Comparison of ENCODE assay signal across 10 cellular contexts in the genomic region with DNA sequence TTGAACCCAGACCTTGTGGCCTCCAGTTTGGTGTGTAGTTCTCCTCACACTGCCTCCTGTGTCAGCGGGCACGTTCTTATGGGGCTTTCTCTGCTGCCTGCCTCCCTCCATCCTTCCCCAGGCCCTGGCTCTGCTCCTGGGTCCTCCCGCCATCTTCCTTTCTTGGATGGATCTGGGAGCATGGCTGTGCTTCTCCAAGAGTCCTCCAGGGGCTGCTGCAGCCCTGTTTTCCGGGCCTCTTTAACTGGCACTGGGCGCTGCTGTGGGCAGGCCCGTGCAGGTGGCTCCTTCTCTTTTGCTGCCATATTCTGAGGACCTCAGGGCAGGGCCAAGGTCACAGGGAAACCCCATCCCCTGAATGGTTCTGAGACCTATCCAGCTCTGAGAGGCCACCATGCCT. TPM values are rescaled to one million over a fixed set of nuclear protein-coding genes. Genes with fewer than 3 reads are reported as not detected.
A peak's percentile ranks its signal among the peaks of the same experiment; 100 is the strongest.
DNase-seq lines count a peak whose midpoint lies in the region; ATAC-seq and TF ChIP-seq lines count a peak whose summit lies in the region.
"Had no signal": no experiment of that assay in that cellular context is flagged by ENCODE, and none has a peak within 500 bp of the region (broad histone marks: within the 10 kb centered on the region; RNA-seq: fewer than 3 reads in every experiment).

No MANE protein-coding gene starts in this region.

- peak; percentile 53 for ATAC-seq in GM23338
- peak; percentile 25; the same call in 1 of the 2 replicates for ATAC-seq in PC-3
- ATAC-seq: activated CD8-positive, alpha-beta T cell treated with anti-CD3 and anti-CD28 coated beads, Interleukin-2, amount 10 ng/mL, durations not matched to agents 7 days and 5 days had no signal

- H3K27me3 Mint-ChIP-seq in GM23338 (ENCODE audit: insufficient read depth, low read depth, poor library complexity), result peaks cover 3% of the 10 kb centered on the region
- peaks cover 2 to 17% of the 10 kb centered on the region in 2 donors for H3K27me3 Mint-ChIP-seq in CD4-positive, alpha-beta memory T cell

- no peak overlapping the region for H3K27ac ChIP-seq in GM23338 (ENCODE audit: low read depth)
- H3K27ac ChIP-seq in PC-3 (ENCODE audit: low read length), result no peak overlapping the region
- H3K27ac ChIP-seq in CD4-positive, alpha-beta memory T cell (ENCODE audit: low read depth, low read length), result no peak overlapping the region
- H3K27ac ChIP-seq: spleen had no signal

- H3K4me1 ChIP-seq in BE2C (no peaks in the 10 kb centered on the region), GM23338 (ENCODE audit: insufficient read depth) (peaks cover 5% of the 10 kb centered on the region), PC-3 (ENCODE audit: insufficient read depth, low read length) (no peaks in the 10 kb centered on the region)
- no peaks in the 10 kb centered on the region for H3K4me1 ChIP-seq in CD4-positive, alpha-beta memory T cell (ENCODE audit: insufficient read depth, low read length)

- H3K9me3 Mint-ChIP-seq in GM23338, result no peaks in the 10 kb centered on the region; the same call in 2 of the 3 replicates
- H3K9me3 Mint-ChIP-seq in CD4-positive, alpha-beta memory T cell, result peaks cover 0 to 19% (median 10%) of the 10 kb centered on the region in 8 donors

- H3K79me2 ChIP-seq in GM23338 (replicated peaks; ENCODE audit: insufficient read depth) (no peaks in the 10 kb centered on the region), PC-3 (ENCODE audit: low read length) (no peaks in the 10 kb centered on the region)

- DNase-seq in BE2C (peak; percentile 11), GM23338 (ENCODE audit: low spot score) (peak; percentile 74), PC-3 (peak; percentile 31), fibroblast of mammary gland (ENCODE audit: low read depth) (no peak), HuH-7.5 (ENCODE audit: low spot score) (no peak), cerebellum (ENCODE audit: low spot score) (no peak), superior temporal gyrus (ENCODE audit: extremely low spot score) (no peak)
- no peak for DNase-seq in CD4-positive, alpha-beta memory T cell
- DNase-seq: activated CD8-positive, alpha-beta T cell treated with anti-CD3 and anti-CD28 coated beads, Interleukin-2, amount 10 ng/mL, durations not matched to agents 7 days and 5 days; spleen had no signal

- H3K9ac ChIP-seq in PC-3 (ENCODE audit: low read length), result no peak overlapping the region

- H4K20me1 ChIP-seq in GM23338 (replicated peaks; ENCODE audit: insufficient read depth), result no peaks in the 10 kb centered on the region
- no peaks in the 10 kb centered on the region for H4K20me1 ChIP-seq in PC-3 (ENCODE audit: low read length)

- POLR2A ChIA-PET in PC-3 (lab: Charles Lee; ENCODE audit: unreplicated experiment), result no interaction called here
- POLR2A ChIA-PET in CD4-positive, alpha-beta memory T cell (lab: Charles Lee; ENCODE audit: partially characterized antibody), result no interaction called here

- H3K9me3 ChIP-seq in BE2C, result no peaks in the 10 kb centered on the region
- H3K9me3 ChIP-seq in PC-3 (ENCODE audit: low read length), result no peaks in the 10 kb centered on the region
- no peaks in the 10 kb centered on the region for H3K9me3 ChIP-seq in CD4-positive, alpha-beta memory T cell (ENCODE audit: control insufficient read depth in 1 of 2, low read length in 2 of 2)

- H3K9me2 ChIP-seq in GM23338 (ENCODE audit: insufficient read depth) (no peaks in the 10 kb centered on the region), PC-3 (replicated peaks; ENCODE audit: low read length) (no peaks in the 10 kb centered on the region)

- no peak overlapping the region for H3K27ac Mint-ChIP-seq in GM23338
- H3K27ac Mint-ChIP-seq in CD4-positive, alpha-beta memory T cell, result no peak overlapping the region
- H3K27ac Mint-ChIP-seq: activated CD8-positive, alpha-beta T cell treated with anti-CD3 and anti-CD28 coated beads, Interleukin-2, amount 10 ng/mL, durations not matched to agents 7 days and 5 days had no signal

- no peak overlapping the region for H2AFZ ChIP-seq in GM23338
- no peak overlapping the region for H2AFZ ChIP-seq in PC-3 (ENCODE audit: low read length)

- no peaks in the 10 kb centered on the region for H3K36me3 ChIP-seq in BE2C
- no peaks in the 10 kb centered on the region for H3K36me3 ChIP-seq in GM23338 (ENCODE audit: insufficient read depth)
- H3K36me3 ChIP-seq in PC-3 (ENCODE audit: low read depth, low read length), result no peaks in the 10 kb centered on the region
- H3K36me3 ChIP-seq in CD4-positive, alpha-beta memory T cell (ENCODE audit: insufficient read depth, low read length), result no peaks in the 10 kb centered on the region

- H3F3A ChIP-seq in GM23338 (replicated peaks; ENCODE audit: low read depth) (no peaks in the 10 kb centered on the region), PC-3 (ENCODE audit: low read length, unreplicated experiment) (no peaks in the 10 kb centered on the region)

- H3K36me3 Mint-ChIP-seq in GM23338 (ENCODE audit: low read depth), result no peaks in the 10 kb centered on the region
- H3K36me3 Mint-ChIP-seq in CD4-positive, alpha-beta memory T cell, result peaks cover 3 to 6% of the 10 kb centered on the region in 2 donors

- no peak overlapping the region for H3K4me3 Mint-ChIP-seq in GM23338
- H3K4me3 Mint-ChIP-seq in CD4-positive, alpha-beta memory T cell, result no peak overlapping the region
- H3K4me3 Mint-ChIP-seq: activated CD8-positive, alpha-beta T cell treated with anti-CD3 and anti-CD28 coated beads, Interleukin-2, amount 10 ng/mL, durations not matched to agents 7 days and 5 days had no signal

- BruUV-seq in PC-3 (replicated peaks; lab: Mats Ljungman, UMichigan), result no TSS peak

- peaks cover 11% of the 10 kb centered on the region for H3K4me1 Mint-ChIP-seq in GM23338
- peaks cover 0 to 3% (median 2%) of the 10 kb centered on the region in 4 donors for H3K4me1 Mint-ChIP-seq in CD4-positive, alpha-beta memory T cell

- H3K4me3 ChIP-seq in BE2C (ENCODE audit: low read depth, low read length) (no peak overlapping the region), GM23338 (no peak overlapping the region), PC-3 (ENCODE audit: low read length) (no peak overlapping the region), fibroblast of mammary gland (ENCODE audit: control insufficient read depth, low read depth, low read length) (no peak overlapping the region)
- H3K4me3 ChIP-seq in CD4-positive, alpha-beta memory T cell (ENCODE audit: low read length in 2 of 2), result no peak overlapping the region
- H3K4me3 ChIP-seq: spleen had no signal

- CTCF ChIA-PET in PC-3 (lab: Charles Lee), result no interaction called here
- CTCF ChIA-PET in CD4-positive, alpha-beta memory T cell (lab: Charles Lee; ENCODE audit: partially characterized antibody), result interaction anchor here (0.9 to 1.0 kb wide), 2 partner anchors 9 to 128 kb away, joined by 3 read pairs; no protein-coding TSS in a partner anchor

- H3K4me2 ChIP-seq in GM23338, result no peak overlapping the region
- no peak overlapping the region for H3K4me2 ChIP-seq in PC-3 (ENCODE audit: low read length)

- H3K27me3 ChIP-seq in BE2C (no peaks in the 10 kb centered on the region), GM23338 (ENCODE audit: insufficient read depth) (no peaks in the 10 kb centered on the region), PC-3 (ENCODE audit: low read length) (no peaks in the 10 kb centered on the region)
- H3K27me3 ChIP-seq in CD4-positive, alpha-beta memory T cell (ENCODE audit: insufficient read depth, low read length), result no peaks in the 10 kb centered on the region

- intact Hi-C loops in PC-3 (cut with micrococcal nuclease), result no loop called here
- intact Hi-C loops in CD4-positive, alpha-beta memory T cell (cut with micrococcal nuclease), result no loop called here

- TF ChIP-seq CTCF in BE2C (IDR thresholded peaks at IDR 0.05; ENCODE audit: low read depth, low read length) (peak; percentile 14; the same call in 1 of the 2 replicates), GM23338 (conservative IDR thresholded peaks at IDR 0.05; ENCODE audit: low read depth in 2 of 2) (peak; percentile 62 to 77), PC-3 (conservative IDR thresholded peaks at IDR 0.05; ENCODE audit: low read depth, low read length) (peak; percentile 38; the same call in 1 of the 2 replicates), fibroblast of mammary gland (conservative IDR thresholded peaks at IDR 0.05; ENCODE audit: control insufficient read depth, insufficient read depth, low read depth, low read length) (peak; percentile 6)

TF ChIP-seq in GM23338, 12 proteins besides CTCF, POLR2A, EP300 and RAD21 (continues in another document):
- TF ChIP-seq, protein P1, sequence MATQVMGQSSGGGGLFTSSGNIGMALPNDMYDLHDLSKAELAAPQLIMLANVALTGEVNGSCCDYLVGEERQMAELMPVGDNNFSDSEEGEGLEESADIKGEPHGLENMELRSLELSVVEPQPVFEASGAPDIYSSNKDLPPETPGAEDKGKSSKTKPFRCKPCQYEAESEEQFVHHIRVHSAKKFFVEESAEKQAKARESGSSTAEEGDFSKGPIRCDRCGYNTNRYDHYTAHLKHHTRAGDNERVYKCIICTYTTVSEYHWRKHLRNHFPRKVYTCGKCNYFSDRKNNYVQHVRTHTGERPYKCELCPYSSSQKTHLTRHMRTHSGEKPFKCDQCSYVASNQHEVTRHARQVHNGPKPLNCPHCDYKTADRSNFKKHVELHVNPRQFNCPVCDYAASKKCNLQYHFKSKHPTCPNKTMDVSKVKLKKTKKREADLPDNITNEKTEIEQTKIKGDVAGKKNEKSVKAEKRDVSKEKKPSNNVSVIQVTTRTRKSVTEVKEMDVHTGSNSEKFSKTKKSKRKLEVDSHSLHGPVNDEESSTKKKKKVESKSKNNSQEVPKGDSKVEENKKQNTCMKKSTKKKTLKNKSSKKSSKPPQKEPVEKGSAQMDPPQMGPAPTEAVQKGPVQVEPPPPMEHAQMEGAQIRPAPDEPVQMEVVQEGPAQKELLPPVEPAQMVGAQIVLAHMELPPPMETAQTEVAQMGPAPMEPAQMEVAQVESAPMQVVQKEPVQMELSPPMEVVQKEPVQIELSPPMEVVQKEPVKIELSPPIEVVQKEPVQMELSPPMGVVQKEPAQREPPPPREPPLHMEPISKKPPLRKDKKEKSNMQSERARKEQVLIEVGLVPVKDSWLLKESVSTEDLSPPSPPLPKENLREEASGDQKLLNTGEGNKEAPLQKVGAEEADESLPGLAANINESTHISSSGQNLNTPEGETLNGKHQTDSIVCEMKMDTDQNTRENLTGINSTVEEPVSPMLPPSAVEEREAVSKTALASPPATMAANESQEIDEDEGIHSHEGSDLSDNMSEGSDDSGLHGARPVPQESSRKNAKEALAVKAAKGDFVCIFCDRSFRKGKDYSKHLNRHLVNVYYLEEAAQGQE (IDR thresholded peaks at IDR 0.05; ENCODE audit: unreplicated experiment), result no peak
- no peak for TF ChIP-seq ZNF331 (CRISPR knock-in tag; IDR thresholded peaks at IDR 0.05; ENCODE audit: low read depth)
- no peak for TF ChIP-seq EZH2 (IDR thresholded peaks at IDR 0.05; ENCODE audit: low read depth, unreplicated experiment)
- no peak for TF ChIP-seq EZH2phosphoT487 (IDR thresholded peaks at IDR 0.05; ENCODE audit: unreplicated experiment)

RNA-seq across cellular contexts. Expression of a gene that starts 17.8 kb away (rescaled TPM):
- polyA plus RNA-seq in BE2C (2012; ENCODE audit: insufficient read depth, insufficient read length, low read depth), result 3.1 TPM
- total RNA-seq in GM23338 (2014; rRNA removed; shearing (Covaris generic)), result 8.6 and 12.9 TPM in 2 replicates
- polyA plus RNA-seq in GM23338 (2016; fragmentation: Nextera tagmentation; extraction: Ambion mirVana), result 3.8 and 3.9 TPM in 2 replicates
- total RNA-seq in PC-3 (2014; rRNA removed) (0.75 and 2.0 TPM in 2 replicates), cerebellum (4.0 TPM)
- total RNA-seq in CD4-positive, alpha-beta memory T cell, result 1 to 10 TPM in 1 of 2 experiments, under 1 TPM in 1; 0.64 to 1.1 TPM
- polyA plus RNA-seq in CD4-positive, alpha-beta memory T cell, result under 1 TPM in 1 of 2 donors, not detected in 1; 0.08 TPM
- total RNA-seq: activated CD8-positive, alpha-beta T cell treated with anti-CD3 and anti-CD28 coated beads, Interleukin-2, amount 10 ng/mL, durations not matched to agents 7 days and 5 days had no signal

Comparison
In these comparisons a context has a peak if more than half of its experiments do, and no peak if none do; other contexts are left out.
1. DNase-seq: peak in BE2C (single experiment), GM23338 (single experiment) and PC-3 (single experiment); none in fibroblast of mammary gland (single experiment), HuH-7.5 (single experiment), CD4-positive, alpha-beta memory T cell (0 of 5), cerebellum (single experiment) and superior temporal gyrus (single experiment).
2. CTCF ChIP-seq: peak in every context shown above with its lines; median percentile 70 in GM23338; 38 in PC-3; 14 in BE2C; 6 in fibroblast of mammary gland.